Comparison of ENCODE assay signal across 9 cellular contexts in genomic region chr19:6239401-6239844, GRCh38. TPM values are rescaled to one million over a fixed set of nuclear protein-coding genes. Genes with fewer than 3 reads are reported as not detected.
DNase-seq lines count a peak whose midpoint lies in the region; ATAC-seq, FAIRE-seq and TF ChIP-seq lines count a peak whose summit lies in the region.
"Had no signal": no experiment of that assay in that cellular context is flagged by ENCODE, and none has a peak within 500 bp of the region (broad histone marks: within the 10 kb centered on the region; RNA-seq: fewer than 3 reads in every experiment).

No MANE protein-coding gene starts in this region.

- FAIRE-seq in GM12892 (lab: Jason Lieb, UNC) = peak; percentile 50

- intact Hi-C loops in spleen (cut with DNase I; ENCODE audit: low total_unique reads) = no loop called here

- no peak for DNase-seq in GM12892 (ENCODE audit: insufficient read length)
- peak; percentile 21 to 34 for DNase-seq in activated T-cell treated with anti-CD3 and anti-CD28 coated beads, Interleukin-2, amount 50 U/mL, for 72 hours
- DNase-seq in glutamatergic neuron = no peak
- peak; percentile 64 for DNase-seq in spleen
- DNase-seq in NCI-H524 treated with DMSO at 0.1 percent for 48 hours (lab: John Stamatoyannopoulos, UW) = no peak

- H3K27me3 Mint-ChIP-seq in activated T-cell treated with anti-CD3 and anti-CD28 coated beads, Interleukin-2, amount 50 U/mL, for 72 hours (ENCODE audit: low read depth) = no peaks in the 10 kb centered on the region
- H3K27me3 Mint-ChIP-seq in glutamatergic neuron (ENCODE audit: unreplicated experiment) = peaks cover 16% of the 10 kb centered on the region

- peak overlapping the region; percentile 3 for H3K27ac Mint-ChIP-seq in activated T-cell treated with anti-CD3 and anti-CD28 coated beads, Interleukin-2, amount 50 U/mL, for 72 hours
- H3K27ac Mint-ChIP-seq in glutamatergic neuron (ENCODE audit: unreplicated experiment) = peak overlapping the region; percentile 63

- H3K4me1 Mint-ChIP-seq in activated T-cell treated with anti-CD3 and anti-CD28 coated beads, Interleukin-2, amount 50 U/mL, for 72 hours (ENCODE audit: low read depth) = peaks cover 43% of the 10 kb centered on the region
- H3K4me1 Mint-ChIP-seq in glutamatergic neuron (ENCODE audit: low read depth, unreplicated experiment) = peaks cover 61% of the 10 kb centered on the region

- H3K4me3 ChIP-seq in spleen = no peak overlapping the region

- 81 to 84% (median 84%) methylated on average over 11 of the region's 11 CpGs for WGBS in spleen, 5 donors

- no peak overlapping the region for H3K4me3 Mint-ChIP-seq in activated T-cell treated with anti-CD3 and anti-CD28 coated beads, Interleukin-2, amount 50 U/mL, for 72 hours
- H3K4me3 Mint-ChIP-seq in glutamatergic neuron (ENCODE audit: unreplicated experiment) = no peak overlapping the region

- H3K36me3 ChIP-seq in spleen = peaks cover 0 to 12% (median 0%) of the 10 kb centered on the region in 6 donors

- H3K4me1 ChIP-seq in spleen = peaks cover 14 to 98% (median 60%) of the 10 kb centered on the region in 6 donors

- H3K27me3 ChIP-seq in spleen (replicated peaks in 1 of 7) = no peaks in the 10 kb centered on the region

- no peak for TF ChIP-seq CTCF in glutamatergic neuron (IDR thresholded peaks at IDR 0.05; ENCODE audit: partially characterized antibody, unreplicated experiment)
- TF ChIP-seq CTCF in spleen (IDR thresholded peaks at IDR 0.05 in 8 of 11, conservative IDR thresholded peaks at IDR 0.05 in 3 of 11) = no peak

- TF ChIP-seq POLR2A in GM12892 (IDR thresholded peaks at IDR 0.05; ENCODE audit: low read depth, low read length) (no peak), spleen (IDR thresholded peaks at IDR 0.05) (no peak)

- H3K36me3 Mint-ChIP-seq in activated T-cell treated with anti-CD3 and anti-CD28 coated beads, Interleukin-2, amount 50 U/mL, for 72 hours (ENCODE audit: insufficient read depth in 2 of 2) = no peaks in the 10 kb centered on the region
- H3K36me3 Mint-ChIP-seq in glutamatergic neuron (ENCODE audit: unreplicated experiment) = no peaks in the 10 kb centered on the region

- no peak overlapping the region for H3K27ac ChIP-seq in spleen

- no peaks in the 10 kb centered on the region for H3K9me3 ChIP-seq in spleen

- no peaks in the 10 kb centered on the region for H3K9me3 Mint-ChIP-seq in activated T-cell treated with anti-CD3 and anti-CD28 coated beads, Interleukin-2, amount 50 U/mL, for 72 hours
- H3K9me3 Mint-ChIP-seq in glutamatergic neuron (ENCODE audit: unreplicated experiment) = peaks cover 17% of the 10 kb centered on the region

- peak in 1 of 2 donors; percentile 30 for ATAC-seq in activated T-cell treated with anti-CD3 and anti-CD28 coated beads, Interleukin-2, amount 50 U/mL, for 72 hours (replicated peaks in 1 of 2)
- ATAC-seq in GM21381 (IDR thresholded peaks at IDR 0.05; ENCODE audit: unreplicated experiment) (no peak), GM21529 (IDR thresholded peaks at IDR 0.05; ENCODE audit: unreplicated experiment) (no peak), GM18502 (IDR thresholded peaks at IDR 0.05; ENCODE audit: poor library complexity, unreplicated experiment) (no peak)
- ATAC-seq: HCT116 had no signal

RNA-seq across cellular contexts. Expression of gene MLLT1, which starts 40.4 kb away (rescaled TPM):
- 7.4 TPM for polyA plus RNA-seq in GM12892 (2012; ENCODE audit: missing spikeins)
- 10 to 100 TPM; 39.9 to 44.5 TPM for total RNA-seq in activated T-cell treated with anti-CD3 and anti-CD28 coated beads, Interleukin-2, amount 50 U/mL, for 72 hours
- total RNA-seq in glutamatergic neuron (ENCODE audit: unreplicated experiment) = 52.9 TPM
- 10 to 100 TPM; 18.9 to 57.2 (median 41.3) TPM for total RNA-seq in spleen
- 10 to 100 TPM; 10.1 to 20.6 (median 15.0) TPM for polyA plus RNA-seq in spleen

Comparison
In these comparisons a context has a peak if more than half of its experiments do, and no peak if none do; other contexts are left out.
1. DNase-seq: peak in activated T-cell treated with anti-CD3 and anti-CD28 coated beads, Interleukin-2, amount 50 U/mL, for 72 hours (2 of 2) and spleen (single experiment); none in GM12892 (single experiment), glutamatergic neuron (single experiment) and NCI-H524 treated with DMSO at 0.1 percent for 48 hours (single experiment).